Comparison of ENCODE assay signal across 1 cellular context in genomic region chr1:156083800-156084790, GRCh38.
TF ChIP-seq lines count a peak whose summit lies in the region.

No MANE protein-coding gene starts in this region.

TF ChIP-seq in K562, 482 proteins besides CTCF, POLR2A, EP300 and RAD21 (continued from another document):
- TF ChIP-seq ZNF318 (IDR thresholded peaks at IDR 0.05; ENCODE audit: borderline replicate concordance in 1 of 2, low read depth in 1 of 2), result no peak
- peak; percentile 77; the same call in 1 of the 2 replicates for TF ChIP-seq SPI1 (IDR thresholded peaks at IDR 0.05; ENCODE audit: borderline replicate concordance, low read depth, low read length)
- no peak for TF ChIP-seq GABPA (tag; conservative IDR thresholded peaks at IDR 0.05; ENCODE audit: low read depth)
